ENCODE assay signal across 19 cellular contexts in genomic region chr6:45686841-45687569, GRCh38.
A peak's percentile ranks its signal among the peaks of the same experiment; 100 is the strongest.
DNase-seq lines count a peak whose midpoint lies in the region; ATAC-seq and TF ChIP-seq lines count a peak whose summit lies in the region.
"Had no signal": no experiment of that assay in that cellular context is flagged by ENCODE, and none has a peak within 500 bp of the region (broad histone marks: within the 10 kb centered on the region; RNA-seq: fewer than 3 reads in every experiment).

No MANE protein-coding gene starts in this region.

- peaks cover 3% of the 10 kb centered on the region for H3K9me3 Mint-ChIP-seq in osteocyte (ENCODE audit: unreplicated experiment)
- peaks cover 6% of the 10 kb centered on the region for H3K9me3 Mint-ChIP-seq in activated naive CD4-positive, alpha-beta T cell treated with anti-CD3 and anti-CD28 coated beads, Interleukin-2, amount 10 ng/mL, durations not matched to agents 7 days and 5 days

- H3K36me3 Mint-ChIP-seq in osteocyte (ENCODE audit: unreplicated experiment), result no peaks in the 10 kb centered on the region
- H3K36me3 Mint-ChIP-seq in activated naive CD4-positive, alpha-beta T cell treated with anti-CD3 and anti-CD28 coated beads, Interleukin-2, amount 10 ng/mL, durations not matched to agents 7 days and 5 days, result peaks cover 2% of the 10 kb centered on the region

- CTCF ChIA-PET in activated naive CD4-positive, alpha-beta T cell treated with anti-CD3 and anti-CD28 coated beads, Interleukin-2, amount 10 ng/mL, durations not matched to agents 7 days and 5 days (lab: Charles Lee), result no interaction called here

- TF ChIP-seq CTCF in osteocyte (IDR thresholded peaks at IDR 0.05), result no peak

- H3K27me3 Mint-ChIP-seq in osteocyte (ENCODE audit: unreplicated experiment), result no peaks in the 10 kb centered on the region
- peaks cover 12% of the 10 kb centered on the region for H3K27me3 Mint-ChIP-seq in activated naive CD4-positive, alpha-beta T cell treated with anti-CD3 and anti-CD28 coated beads, Interleukin-2, amount 10 ng/mL, durations not matched to agents 7 days and 5 days

- H3K27ac Mint-ChIP-seq in osteocyte (ENCODE audit: unreplicated experiment), result no peak overlapping the region
- H3K27ac Mint-ChIP-seq in activated naive CD4-positive, alpha-beta T cell treated with anti-CD3 and anti-CD28 coated beads, Interleukin-2, amount 10 ng/mL, durations not matched to agents 7 days and 5 days, result no peak overlapping the region

- H3K4me1 Mint-ChIP-seq in osteocyte (ENCODE audit: unreplicated experiment), result no peaks in the 10 kb centered on the region
- H3K4me1 Mint-ChIP-seq in activated naive CD4-positive, alpha-beta T cell treated with anti-CD3 and anti-CD28 coated beads, Interleukin-2, amount 10 ng/mL, durations not matched to agents 7 days and 5 days, result peaks cover 4% of the 10 kb centered on the region

- no peak overlapping the region for H3K4me3 Mint-ChIP-seq in osteocyte (ENCODE audit: unreplicated experiment)
- no peak overlapping the region for H3K4me3 Mint-ChIP-seq in activated naive CD4-positive, alpha-beta T cell treated with anti-CD3 and anti-CD28 coated beads, Interleukin-2, amount 10 ng/mL, durations not matched to agents 7 days and 5 days

- ATAC-seq in HG02623 (IDR thresholded peaks at IDR 0.05; ENCODE audit: unreplicated experiment), result peak; percentile 13
- ATAC-seq in HG03378 (IDR thresholded peaks at IDR 0.05; ENCODE audit: unreplicated experiment), result peak; percentile 9
- no peak for ATAC-seq in HG02970 (IDR thresholded peaks at IDR 0.05; ENCODE audit: low FRiP score, unreplicated experiment)
- ATAC-seq: HCT116 had no signal

- peak; percentile 52 for DNase-seq in activated CD8-positive, alpha-beta memory T cell treated with anti-CD3 and anti-CD28 coated beads for 24 hours
- no peak for DNase-seq in activated CD8-positive, alpha-beta memory T cell treated with anti-CD3 and anti-CD28 coated beads, Interleukin-2, amount 50 U/mL, for 4 hours
- peak; percentile 73 for DNase-seq in osteocyte (ENCODE audit: extremely low spot score, unreplicated experiment)
- DNase-seq in activated naive CD4-positive, alpha-beta T cell treated with anti-CD3 and anti-CD28 coated beads, Interleukin-2, amount 10 ng/mL, durations not matched to agents 7 days and 5 days, result no peak
- DNase-seq in activated CD4-positive, CD25-positive, alpha-beta regulatory T cell (lab: John Stamatoyannopoulos, UW), result no peak
- DNase-seq: 8988T; activated CD4-positive, alpha-beta T cell treated with anti-CD3 and anti-CD28 coated beads for 4 hours; activated naive CD4-positive, alpha-beta T cell treated with Interleukin-2 at 50 U/mL for 16 hours; effector CD8-positive, alpha-beta T cell; GDM1; glutamatergic neuron; NCI-H1105 treated with DMSO at 0.1 percent for 48 hours; NCI-H774; occipital lobe; stimulated activated naive CD4-positive, alpha-beta T cell treated with Interleukin-2 at 50 U/mL for 16 hours had no signal

Comparison
In these comparisons a context has a peak if more than half of its experiments do, and no peak if none do; other contexts are left out.
1. DNase-seq: peak in activated CD8-positive, alpha-beta memory T cell treated with anti-CD3 and anti-CD28 coated beads for 24 hours (single experiment) and osteocyte (single experiment); none in activated CD8-positive, alpha-beta memory T cell treated with anti-CD3 and anti-CD28 coated beads, Interleukin-2, amount 50 U/mL, for 4 hours (single experiment), activated naive CD4-positive, alpha-beta T cell treated with anti-CD3 and anti-CD28 coated beads, Interleukin-2, amount 10 ng/mL, durations not matched to agents 7 days and 5 days (single experiment) and activated CD4-positive, CD25-positive, alpha-beta regulatory T cell (0 of 4).